ENCODE assay signal across 2 cellular contexts in the genomic region with DNA sequence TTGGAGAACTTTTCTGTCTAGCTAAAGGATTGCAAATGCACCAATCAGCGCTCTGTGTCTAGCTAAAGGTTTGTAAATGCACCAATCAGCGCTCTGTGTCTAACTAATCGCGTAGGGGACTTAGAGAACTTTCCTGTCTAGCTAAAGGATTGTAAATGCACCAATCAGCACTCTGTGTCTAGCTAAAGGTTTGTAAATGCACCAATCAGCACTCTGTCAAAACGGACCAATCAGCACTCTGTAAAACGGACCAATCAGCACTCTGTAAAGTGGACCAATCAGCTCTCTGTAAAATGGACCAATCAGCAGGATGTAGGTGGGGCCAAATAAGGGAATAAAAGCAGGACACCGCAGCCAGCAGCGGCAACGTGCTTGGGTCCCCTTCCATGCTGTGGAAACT. TPM values are rescaled to one million over a fixed set of nuclear protein-coding genes. Genes with fewer than 3 reads are reported as not detected.
"Had no signal": no experiment of that assay in that cellular context is flagged by ENCODE, and none has a peak within 500 bp of the region (broad histone marks: within the 10 kb centered on the region; RNA-seq: fewer than 3 reads in every experiment).

No MANE protein-coding gene starts in this region.

RNA-seq across cellular contexts. Expression of a gene that starts 22.5 kb away (rescaled TPM):
- total RNA-seq: myocyte; naive thymus-derived CD8-positive, alpha-beta T cell had no signal
